In the genomic region with DNA sequence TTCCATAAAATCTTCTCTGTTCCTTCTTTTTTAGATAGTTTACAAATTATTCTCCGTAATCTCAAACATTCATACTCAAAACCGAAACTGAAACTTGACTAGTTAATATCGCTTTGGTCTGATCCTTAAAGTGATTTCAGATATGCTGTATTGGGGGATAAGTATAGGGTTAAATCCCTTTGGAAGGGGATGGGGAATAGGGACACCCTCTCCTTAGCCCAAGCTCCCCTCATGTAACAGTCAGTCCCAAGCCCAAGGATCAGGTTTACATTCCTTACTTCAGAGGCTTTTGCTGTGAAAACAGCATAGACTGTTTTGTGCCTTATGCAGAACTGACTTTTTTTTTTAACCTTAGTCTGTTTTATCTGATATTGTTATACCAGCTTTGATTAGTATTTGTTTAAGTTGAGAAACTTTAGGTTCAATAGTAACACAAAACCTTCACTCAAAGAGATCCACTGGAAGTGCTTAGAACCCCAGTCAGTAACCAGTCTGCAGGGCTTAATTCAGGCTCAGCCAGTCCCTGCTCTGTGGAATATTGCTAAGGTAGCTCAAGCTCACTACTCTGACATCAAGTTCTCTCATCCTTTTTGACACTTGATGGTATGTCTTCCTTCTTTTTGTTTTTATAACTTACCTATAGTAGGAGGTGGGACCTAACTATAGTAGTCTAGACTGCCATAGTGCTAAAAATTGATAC, we compare ENCODE assay signal across 14 cellular contexts. TPM values are rescaled to one million over a fixed set of nuclear protein-coding genes. Genes with fewer than 3 reads are reported as not detected.
DNase-seq lines count a peak whose midpoint lies in the region; ATAC-seq and TF ChIP-seq lines count a peak whose summit lies in the region.
"Had no signal": no experiment of that assay in that cellular context is flagged by ENCODE, and none has a peak within 500 bp of the region (broad histone marks: within the 10 kb centered on the region; RNA-seq: fewer than 3 reads in every experiment).

No MANE protein-coding gene starts in this region.

- H3K4me3 Mint-ChIP-seq in activated naive CD4-positive, alpha-beta T cell treated with anti-CD3 and anti-CD28 coated beads, Interleukin-2, amount 10 ng/mL, durations not matched to agents 7 days and 5 days: peak overlapping the region; percentile 66
- H3K4me3 Mint-ChIP-seq in activated CD4-positive, alpha-beta memory T cell treated with anti-CD3 and anti-CD28 coated beads, Interleukin-2, amount 10 ng/mL, durations not matched to agents 7 days and 5 days: peak overlapping the region; percentile 77

- intact Hi-C loops in right lobe of liver (cut with DNase I) (no loop called here), thyroid gland (cut with DNase I) (no loop called here)

- H3K9me3 ChIP-seq in right lobe of liver: no peaks in the 10 kb centered on the region
- H3K9me3 ChIP-seq in thyroid gland: no peaks in the 10 kb centered on the region

- no peaks in the 10 kb centered on the region for H3K9me3 Mint-ChIP-seq in activated naive CD4-positive, alpha-beta T cell treated with anti-CD3 and anti-CD28 coated beads, Interleukin-2, amount 10 ng/mL, durations not matched to agents 7 days and 5 days
- no peaks in the 10 kb centered on the region for H3K9me3 Mint-ChIP-seq in activated CD4-positive, alpha-beta memory T cell treated with anti-CD3 and anti-CD28 coated beads, Interleukin-2, amount 10 ng/mL, durations not matched to agents 7 days and 5 days

- H3K4me1 Mint-ChIP-seq in activated naive CD4-positive, alpha-beta T cell treated with anti-CD3 and anti-CD28 coated beads, Interleukin-2, amount 10 ng/mL, durations not matched to agents 7 days and 5 days: peaks cover 42% of the 10 kb centered on the region
- peaks cover 35% of the 10 kb centered on the region for H3K4me1 Mint-ChIP-seq in activated CD4-positive, alpha-beta memory T cell treated with anti-CD3 and anti-CD28 coated beads, Interleukin-2, amount 10 ng/mL, durations not matched to agents 7 days and 5 days

- peaks cover 52% of the 10 kb centered on the region for H3K36me3 Mint-ChIP-seq in activated naive CD4-positive, alpha-beta T cell treated with anti-CD3 and anti-CD28 coated beads, Interleukin-2, amount 10 ng/mL, durations not matched to agents 7 days and 5 days
- H3K36me3 Mint-ChIP-seq in activated CD4-positive, alpha-beta memory T cell treated with anti-CD3 and anti-CD28 coated beads, Interleukin-2, amount 10 ng/mL, durations not matched to agents 7 days and 5 days (ENCODE audit: low read depth): peaks cover 69% of the 10 kb centered on the region

- H3K36me3 ChIP-seq in right lobe of liver (peaks cover 0 to 28% (median 10%) of the 10 kb centered on the region in 4 donors), thyroid gland (peaks cover 32 to 35% of the 10 kb centered on the region in 2 donors), H7 (replicated peaks; ENCODE audit: control insufficient read depth, insufficient read depth, low read length) (no peaks in the 10 kb centered on the region)

- H3K4me1 ChIP-seq in right lobe of liver: no peaks in the 10 kb centered on the region
- peaks cover 0 to 2% of the 10 kb centered on the region in 2 donors for H3K4me1 ChIP-seq in thyroid gland

- peak; percentile 47 to 67 (median 52) for ATAC-seq in right lobe of liver
- ATAC-seq: PC-3 had no signal

- no peak for TF ChIP-seq POLR2A in right lobe of liver (IDR thresholded peaks at IDR 0.05)
- no peak for TF ChIP-seq POLR2A in thyroid gland (IDR thresholded peaks at IDR 0.05)

- no peaks in the 10 kb centered on the region for H3K27me3 ChIP-seq in right lobe of liver
- no peaks in the 10 kb centered on the region for H3K27me3 ChIP-seq in thyroid gland
- H3K27me3 ChIP-seq in H7 (ENCODE audit: control insufficient read depth, insufficient read depth, low read length): no peaks in the 10 kb centered on the region

- TF ChIP-seq CTCF in right lobe of liver (IDR thresholded peaks at IDR 0.05) (no peak), thyroid gland (IDR thresholded peaks at IDR 0.05) (no peak)

- POLR2A ChIA-PET in activated CD4-positive, alpha-beta memory T cell treated with anti-CD3 and anti-CD28 coated beads, Interleukin-2, amount 10 ng/mL, durations not matched to agents 7 days and 5 days (lab: Charles Lee): interaction anchor here (1.7 to 3.4 kb wide), 3 partner anchors 10 to 282 kb away, joined by 5 to 36 read pairs (median 6); a partner anchor contains a TSS

- CTCF ChIA-PET in activated naive CD4-positive, alpha-beta T cell treated with anti-CD3 and anti-CD28 coated beads, Interleukin-2, amount 10 ng/mL, durations not matched to agents 7 days and 5 days (lab: Charles Lee): interaction anchor here (0.7 to 1.8 kb wide), 3 partner anchors 10 to 18 kb away, joined by 3 to 14 read pairs (median 3); a partner anchor contains a TSS
- CTCF ChIA-PET in activated CD4-positive, alpha-beta memory T cell treated with anti-CD3 and anti-CD28 coated beads, Interleukin-2, amount 10 ng/mL, durations not matched to agents 7 days and 5 days (lab: Charles Lee): interaction anchor here (0.6 to 3.3 kb wide), 4 partner anchors 10 to 334 kb away, joined by 3 to 17 read pairs (median 8); a partner anchor contains a TSS

- 11% methylated on average over 3 of the region's 3 CpGs for WGBS in right lobe of liver (ENCODE audit: insufficient coverage, low coverage, low lambda C conversion rate, missing lambda C conversion rate)
- 75 to 81% methylated on average over 3 of the region's 3 CpGs for WGBS in thyroid gland, 2 donors

- no peak for DNase-seq in activated naive CD4-positive, alpha-beta T cell treated with anti-CD3 and anti-CD28 coated beads, Interleukin-2, amount 10 ng/mL, durations not matched to agents 7 days and 5 days
- no peak for DNase-seq in activated naive CD4-positive, alpha-beta T cell (lab: John Stamatoyannopoulos, UW)
- DNase-seq in activated CD4-positive, alpha-beta memory T cell treated with anti-CD3 and anti-CD28 coated beads, Interleukin-2, amount 10 ng/mL, durations not matched to agents 7 days and 5 days: no peak
- DNase-seq in right lobe of liver (no peak), thyroid gland (no peak), H7 (no peak), DMS79 (lab: John Stamatoyannopoulos, UW) (no peak), SIG-M5 (lab: John Stamatoyannopoulos, UW) (no peak)
- DNase-seq: amniotic stem cell, NCI-H1694, PC-3 had no signal

- peak overlapping the region in 2 of 3 donors; percentile 39 to 42 for H3K4me3 ChIP-seq in right lobe of liver
- H3K4me3 ChIP-seq in thyroid gland (replicated peaks in 1 of 3): no peak overlapping the region
- no peak overlapping the region for H3K4me3 ChIP-seq in H7 (ENCODE audit: insufficient read depth, low read depth, low read length)

- no peaks in the 10 kb centered on the region for H3K27me3 Mint-ChIP-seq in activated naive CD4-positive, alpha-beta T cell treated with anti-CD3 and anti-CD28 coated beads, Interleukin-2, amount 10 ng/mL, durations not matched to agents 7 days and 5 days
- H3K27me3 Mint-ChIP-seq in activated CD4-positive, alpha-beta memory T cell treated with anti-CD3 and anti-CD28 coated beads, Interleukin-2, amount 10 ng/mL, durations not matched to agents 7 days and 5 days: no peaks in the 10 kb centered on the region

- H3K27ac ChIP-seq in right lobe of liver (peak overlapping the region in 2 of 3 donors; percentile 24 to 29), thyroid gland (peak overlapping the region in 2 of 3 donors; percentile 15 to 32)
- H3K27ac ChIP-seq: epithelial cell of prostate had no signal

- peak overlapping the region; percentile 76 for H3K27ac Mint-ChIP-seq in activated naive CD4-positive, alpha-beta T cell treated with anti-CD3 and anti-CD28 coated beads, Interleukin-2, amount 10 ng/mL, durations not matched to agents 7 days and 5 days
- H3K27ac Mint-ChIP-seq in activated CD4-positive, alpha-beta memory T cell treated with anti-CD3 and anti-CD28 coated beads, Interleukin-2, amount 10 ng/mL, durations not matched to agents 7 days and 5 days: peak overlapping the region; percentile 68

RNA-seq across cellular contexts. Expression of a gene that starts 10.5 kb away (rescaled TPM):
- total RNA-seq in activated CD4-positive, alpha-beta memory T cell treated with anti-CD3 and anti-CD28 coated beads, Interleukin-2, amount 10 ng/mL, durations not matched to agents 7 days and 5 days: 10 to 100 TPM; 12.8 to 16.7 TPM
- total RNA-seq in right lobe of liver: 10 to 100 TPM in 1 of 6 experiments, 1 to 10 TPM in 5; 2.2 to 10.1 (median 5.4) TPM
- 10 to 100 TPM; 14.0 to 75.9 (median 18.7) TPM for total RNA-seq in thyroid gland
- total RNA-seq in H7 (2014; rRNA removed; shearing (Covaris generic)): 1.0 and 2.5 TPM in 2 replicates

RNA-seq across cellular contexts. Expression of a gene that starts 38.1 kb away (rescaled TPM):
- not detected for total RNA-seq in activated CD4-positive, alpha-beta memory T cell treated with anti-CD3 and anti-CD28 coated beads, Interleukin-2, amount 10 ng/mL, durations not matched to agents 7 days and 5 days
- total RNA-seq in right lobe of liver: not detected
- total RNA-seq in thyroid gland: 1 to 10 TPM; 1.1 to 6.5 (median 1.2) TPM
- total RNA-seq in H7 (2014; rRNA removed; shearing (Covaris generic)): not detected in 2 replicates
- total RNA-seq: kidney epithelial cell, PC-3, renal cortical epithelial cell had no signal

Comparison
In these comparisons a context has a peak if more than half of its experiments do, and no peak if none do; other contexts are left out.
1. H3K4me3 ChIP-seq: peak in right lobe of liver (2 of 3); none in thyroid gland (0 of 3) and H7 (single experiment).